Comparison of ENCODE assay signal across 1 cellular context in genomic region chr3:9600597-9600996, GRCh38.
TF ChIP-seq lines count a peak whose summit lies in the region.

No MANE protein-coding gene starts in this region.

TF ChIP-seq in WTC11, 78 proteins besides CTCF, POLR2A, EP300 and RAD21 (continued from another document):
- TF ChIP-seq ZBTB43 (CRISPR knock-in tag; IDR thresholded peaks at IDR 0.05): no peak
- TF ChIP-seq IRF2 (CRISPR knock-in tag; IDR thresholded peaks at IDR 0.05; ENCODE audit: borderline replicate concordance, low read depth): no peak
- TF ChIP-seq E2F1 (CRISPR knock-in tag; IDR thresholded peaks at IDR 0.05): no peak
- no peak for TF ChIP-seq CREB1 (CRISPR knock-in tag; IDR thresholded peaks at IDR 0.05)
- TF ChIP-seq JUN (CRISPR knock-in tag; IDR thresholded peaks at IDR 0.05): no peak
- TF ChIP-seq TEAD1 (CRISPR knock-in tag; IDR thresholded peaks at IDR 0.05): 0 out of 2 replicates have a peak, but pooled peaks have one; percentile 26
- no peak for TF ChIP-seq NFYB (CRISPR knock-in tag; conservative IDR thresholded peaks at IDR 0.05; ENCODE audit: low read depth)
- TF ChIP-seq JAZF1 (CRISPR knock-in tag; IDR thresholded peaks at IDR 0.05): no peak
- TF ChIP-seq CBFB (CRISPR knock-in tag; IDR thresholded peaks at IDR 0.05; ENCODE audit: low read depth): peak; percentile 51; the same call in 1 of the 2 replicates
- TF ChIP-seq E2F4 (CRISPR knock-in tag; IDR thresholded peaks at IDR 0.05; ENCODE audit: borderline replicate concordance, low read depth): no peak
- no peak for TF ChIP-seq FOXJ3 (CRISPR knock-in tag; IDR thresholded peaks at IDR 0.05; ENCODE audit: borderline replicate concordance)
- TF ChIP-seq ATF1 (CRISPR knock-in tag; IDR thresholded peaks at IDR 0.05): no peak
- TF ChIP-seq TEAD4 (CRISPR knock-in tag; IDR thresholded peaks at IDR 0.05): no peak
- TF ChIP-seq, protein P1, sequence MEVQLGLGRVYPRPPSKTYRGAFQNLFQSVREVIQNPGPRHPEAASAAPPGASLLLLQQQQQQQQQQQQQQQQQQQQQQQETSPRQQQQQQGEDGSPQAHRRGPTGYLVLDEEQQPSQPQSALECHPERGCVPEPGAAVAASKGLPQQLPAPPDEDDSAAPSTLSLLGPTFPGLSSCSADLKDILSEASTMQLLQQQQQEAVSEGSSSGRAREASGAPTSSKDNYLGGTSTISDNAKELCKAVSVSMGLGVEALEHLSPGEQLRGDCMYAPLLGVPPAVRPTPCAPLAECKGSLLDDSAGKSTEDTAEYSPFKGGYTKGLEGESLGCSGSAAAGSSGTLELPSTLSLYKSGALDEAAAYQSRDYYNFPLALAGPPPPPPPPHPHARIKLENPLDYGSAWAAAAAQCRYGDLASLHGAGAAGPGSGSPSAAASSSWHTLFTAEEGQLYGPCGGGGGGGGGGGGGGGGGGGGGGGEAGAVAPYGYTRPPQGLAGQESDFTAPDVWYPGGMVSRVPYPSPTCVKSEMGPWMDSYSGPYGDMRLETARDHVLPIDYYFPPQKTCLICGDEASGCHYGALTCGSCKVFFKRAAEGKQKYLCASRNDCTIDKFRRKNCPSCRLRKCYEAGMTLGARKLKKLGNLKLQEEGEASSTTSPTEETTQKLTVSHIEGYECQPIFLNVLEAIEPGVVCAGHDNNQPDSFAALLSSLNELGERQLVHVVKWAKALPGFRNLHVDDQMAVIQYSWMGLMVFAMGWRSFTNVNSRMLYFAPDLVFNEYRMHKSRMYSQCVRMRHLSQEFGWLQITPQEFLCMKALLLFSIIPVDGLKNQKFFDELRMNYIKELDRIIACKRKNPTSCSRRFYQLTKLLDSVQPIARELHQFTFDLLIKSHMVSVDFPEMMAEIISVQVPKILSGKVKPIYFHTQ (CRISPR knock-in tag; IDR thresholded peaks at IDR 0.05): no peak
- no peak for TF ChIP-seq HMGA2 (CRISPR knock-in tag; IDR thresholded peaks at IDR 0.05)
- TF ChIP-seq RELA (CRISPR knock-in tag; IDR thresholded peaks at IDR 0.05; ENCODE audit: borderline replicate concordance): no peak
- no peak for TF ChIP-seq ZNF232 (CRISPR knock-in tag; IDR thresholded peaks at IDR 0.05)
- TF ChIP-seq RORB (CRISPR knock-in tag; IDR thresholded peaks at IDR 0.05): no peak
- TF ChIP-seq ZNF532 (CRISPR knock-in tag; IDR thresholded peaks at IDR 0.05; ENCODE audit: borderline replicate concordance): no peak
- TF ChIP-seq ZNF219 (CRISPR knock-in tag; IDR thresholded peaks at IDR 0.05; ENCODE audit: borderline replicate concordance): no peak
- TF ChIP-seq, protein P2, sequence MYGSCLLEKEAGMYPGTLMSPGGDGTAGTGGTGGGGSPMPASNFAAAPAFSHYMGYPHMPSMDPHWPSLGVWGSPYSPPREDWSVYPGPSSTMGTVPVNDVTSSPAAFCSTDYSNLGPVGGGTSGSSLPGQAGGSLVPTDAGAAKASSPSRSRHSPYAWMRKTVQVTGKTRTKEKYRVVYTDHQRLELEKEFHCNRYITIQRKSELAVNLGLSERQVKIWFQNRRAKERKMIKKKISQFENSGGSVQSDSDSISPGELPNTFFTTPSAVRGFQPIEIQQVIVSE (CRISPR knock-in tag; IDR thresholded peaks at IDR 0.05; ENCODE audit: borderline replicate concordance): no peak
- TF ChIP-seq MLX (CRISPR knock-in tag; IDR thresholded peaks at IDR 0.05): no peak
- TF ChIP-seq, protein P3, sequence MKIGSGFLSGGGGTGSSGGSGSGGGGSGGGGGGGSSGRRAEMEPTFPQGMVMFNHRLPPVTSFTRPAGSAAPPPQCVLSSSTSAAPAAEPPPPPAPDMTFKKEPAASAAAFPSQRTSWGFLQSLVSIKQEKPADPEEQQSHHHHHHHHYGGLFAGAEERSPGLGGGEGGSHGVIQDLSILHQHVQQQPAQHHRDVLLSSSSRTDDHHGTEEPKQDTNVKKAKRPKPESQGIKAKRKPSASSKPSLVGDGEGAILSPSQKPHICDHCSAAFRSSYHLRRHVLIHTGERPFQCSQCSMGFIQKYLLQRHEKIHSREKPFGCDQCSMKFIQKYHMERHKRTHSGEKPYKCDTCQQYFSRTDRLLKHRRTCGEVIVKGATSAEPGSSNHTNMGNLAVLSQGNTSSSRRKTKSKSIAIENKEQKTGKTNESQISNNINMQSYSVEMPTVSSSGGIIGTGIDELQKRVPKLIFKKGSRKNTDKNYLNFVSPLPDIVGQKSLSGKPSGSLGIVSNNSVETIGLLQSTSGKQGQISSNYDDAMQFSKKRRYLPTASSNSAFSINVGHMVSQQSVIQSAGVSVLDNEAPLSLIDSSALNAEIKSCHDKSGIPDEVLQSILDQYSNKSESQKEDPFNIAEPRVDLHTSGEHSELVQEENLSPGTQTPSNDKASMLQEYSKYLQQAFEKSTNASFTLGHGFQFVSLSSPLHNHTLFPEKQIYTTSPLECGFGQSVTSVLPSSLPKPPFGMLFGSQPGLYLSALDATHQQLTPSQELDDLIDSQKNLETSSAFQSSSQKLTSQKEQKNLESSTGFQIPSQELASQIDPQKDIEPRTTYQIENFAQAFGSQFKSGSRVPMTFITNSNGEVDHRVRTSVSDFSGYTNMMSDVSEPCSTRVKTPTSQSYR (CRISPR knock-in tag; IDR thresholded peaks at IDR 0.05): no peak
- TF ChIP-seq ZMAT4 (CRISPR knock-in tag; IDR thresholded peaks at IDR 0.05): no peak
- no peak for TF ChIP-seq GTF2I (CRISPR knock-in tag; conservative IDR thresholded peaks at IDR 0.05)
- no peak for TF ChIP-seq ATF2 (CRISPR knock-in tag; IDR thresholded peaks at IDR 0.05; ENCODE audit: borderline replicate concordance, low read depth)
- no peak for TF ChIP-seq EMX1 (CRISPR knock-in tag; IDR thresholded peaks at IDR 0.05)
- 0 out of 2 replicates have a peak, but pooled peaks have one; percentile 62 for TF ChIP-seq ESRRA (CRISPR knock-in tag; IDR thresholded peaks at IDR 0.05; ENCODE audit: borderline replicate concordance)
